19 cellular contexts compared by ENCODE assay signal in genomic region chr1:224302947-224303346, GRCh38. TPM values are rescaled to one million over a fixed set of nuclear protein-coding genes. Genes with fewer than 3 reads are reported as not detected.
A peak's percentile ranks its signal among the peaks of the same experiment; 100 is the strongest.
DNase-seq lines count a peak whose midpoint lies in the region; ATAC-seq, FAIRE-seq and TF ChIP-seq lines count a peak whose summit lies in the region.
"Had no signal": no experiment of that assay in that cellular context is flagged by ENCODE, and none has a peak within 500 bp of the region (broad histone marks: within the 10 kb centered on the region; RNA-seq: fewer than 3 reads in every experiment).

No MANE protein-coding gene starts in this region.

- DNase-seq in MCF 10A (ENCODE audit: unreplicated experiment) = peak; percentile 24
- DNase-seq in breast epithelium (ENCODE audit: low spot score in 2 of 2) = no peak
- peak; percentile 42 for DNase-seq in M059J (ENCODE audit: low read depth)
- DNase-seq in bronchial epithelial cell (ENCODE audit: low read depth) = peak; percentile 24
- no peak for DNase-seq in caudate nucleus (lab: John Stamatoyannopoulos, UW)
- DNase-seq in upper lobe of left lung = no peak
- no peak for DNase-seq in stimulated activated CD4-positive, alpha-beta T cell treated with anti-CD3 and anti-CD28 coated beads, Interleukin-4, amount 100 ng/mL, for 24 hours
- no peak for DNase-seq in NCI-H2227 treated with DMSO at 0.1 percent for 48 hours (lab: John Stamatoyannopoulos, UW)
- DNase-seq: 8988T; CD4-positive, alpha-beta T cell; COR-L47; DMS153; DMS79 treated with DMSO at 0.1 percent for 48 hours; GDM1 had no signal

- ATAC-seq in upper lobe of left lung (ENCODE audit: low FRiP score in 2 of 2) = no peak
- ATAC-seq: HCT116 had no signal

- H3K36me3 ChIP-seq in breast epithelium (no peaks in the 10 kb centered on the region), bronchial epithelial cell (ENCODE audit: control insufficient read depth, insufficient read depth, low read length) (peaks cover 9% of the 10 kb centered on the region), upper lobe of left lung (peaks cover 43 to 98% (median 63%) of the 10 kb centered on the region in 4 donors)

- POLR2A ChIA-PET in MCF 10A (lab: Yijun Ruan, JAX) = interaction anchor here (0.6 to 1.4 kb wide), 8 partner anchors 8 to 177 kb away, joined by 3 to 10 read pairs (median 4); partner anchors contain the start of genes DEGS1 and NVL

- H3K9me3 Mint-ChIP-seq in MCF 10A (ENCODE audit: unreplicated experiment) = no peaks in the 10 kb centered on the region
- H3K9me3 Mint-ChIP-seq: CD4-positive, alpha-beta T cell had no signal

- FAIRE-seq in bronchial epithelial cell (lab: Jason Lieb, UNC) = no peak
- FAIRE-seq: D721Med, GM12892, H1 had no signal

- H3K9me3 ChIP-seq in breast epithelium (no peaks in the 10 kb centered on the region), upper lobe of left lung (no peaks in the 10 kb centered on the region)
- H3K9me3 ChIP-seq: BLaER1 treated with 17β-estradiol and CSF1 and Interleukin-3, amounts not matched to agents 10 nM and 100 nM had no signal

- no peak overlapping the region for H3K4me3 ChIP-seq in breast epithelium
- H3K4me3 ChIP-seq in bronchial epithelial cell (ENCODE audit: low read depth, low read length) = no peak overlapping the region
- no peak overlapping the region for H3K4me3 ChIP-seq in upper lobe of left lung
- H3K4me3 ChIP-seq: BLaER1 treated with 17β-estradiol and CSF1 and Interleukin-3, amounts not matched to agents 10 nM and 100 nM had no signal

- WGBS in upper lobe of left lung, 2 donors = 93 to 94% methylated on average over 7 of the region's 7 CpGs

- peaks cover 97% of the 10 kb centered on the region for H3K36me3 Mint-ChIP-seq in MCF 10A (ENCODE audit: insufficient read depth, unreplicated experiment)

- no peak overlapping the region for H3K27ac Mint-ChIP-seq in MCF 10A (ENCODE audit: low read depth, unreplicated experiment)
- H3K27ac Mint-ChIP-seq: CD4-positive, alpha-beta T cell had no signal

- no peaks in the 10 kb centered on the region for H3K27me3 ChIP-seq in breast epithelium
- H3K27me3 ChIP-seq in bronchial epithelial cell (ENCODE audit: control insufficient read depth, insufficient read depth, low read length) = no peaks in the 10 kb centered on the region
- no peaks in the 10 kb centered on the region for H3K27me3 ChIP-seq in upper lobe of left lung
- H3K27me3 ChIP-seq: BLaER1 treated with 17β-estradiol and CSF1 and Interleukin-3, amounts not matched to agents 10 nM and 100 nM had no signal

- no peaks in the 10 kb centered on the region for H3K4me1 ChIP-seq in breast epithelium
- H3K4me1 ChIP-seq in upper lobe of left lung = peaks cover 0 to 4% (median 0%) of the 10 kb centered on the region in 4 donors

- H3K4me1 Mint-ChIP-seq in MCF 10A (ENCODE audit: insufficient read depth, unreplicated experiment) = peaks cover 6% of the 10 kb centered on the region

- CTCF ChIA-PET in MCF 10A (lab: Yijun Ruan, JAX) = interaction anchor here (0.6 to 1.1 kb wide), 8 partner anchors 12 to 186 kb away, joined by 3 read pairs; no protein-coding TSS in a partner anchor

- no peak overlapping the region for H3K4me3 Mint-ChIP-seq in MCF 10A (ENCODE audit: unreplicated experiment)
- H3K4me3 Mint-ChIP-seq: CD4-positive, alpha-beta T cell had no signal

- no peaks in the 10 kb centered on the region for H3K27me3 Mint-ChIP-seq in MCF 10A (ENCODE audit: insufficient read depth, unreplicated experiment)
- H3K27me3 Mint-ChIP-seq: CD4-positive, alpha-beta T cell had no signal

- intact Hi-C loops in MCF 10A (cut with micrococcal nuclease) = loop anchor here (10.0 kb wide), 1 partner anchor 118 kb away; the partner anchor contains the start of gene DEGS1
- intact Hi-C loops in breast epithelium (cut with DNase I; ENCODE audit: low total_unique reads) = no loop called here

- BruUV-seq in MCF 10A (replicated peaks; lab: Mats Ljungman, UMichigan) = no TSS peak

- TF ChIP-seq EP300 in upper lobe of left lung (IDR thresholded peaks at IDR 0.05) = no peak

- no peak overlapping the region for H3K27ac ChIP-seq in breast epithelium
- H3K27ac ChIP-seq in caudate nucleus (ENCODE audit: low read depth, low read length) = no peak overlapping the region
- H3K27ac ChIP-seq in upper lobe of left lung = no peak overlapping the region
- H3K27ac ChIP-seq: BLaER1 treated with 17β-estradiol and CSF1 and Interleukin-3, amounts not matched to agents 10 nM and 100 nM had no signal

- TF ChIP-seq POLR2A in breast epithelium (IDR thresholded peaks at IDR 0.05) (no peak), upper lobe of left lung (IDR thresholded peaks at IDR 0.05) (no peak)

- no peak for TF ChIP-seq CTCF in MCF 10A (IDR thresholded peaks at IDR 0.05; ENCODE audit: unreplicated experiment)
- no peak for TF ChIP-seq CTCF in breast epithelium (IDR thresholded peaks at IDR 0.05)
- TF ChIP-seq CTCF in bronchial epithelial cell (IDR thresholded peaks at IDR 0.05; ENCODE audit: insufficient read depth, low read length, severe bottlenecking) = no peak
- no peak for TF ChIP-seq CTCF in upper lobe of left lung (IDR thresholded peaks at IDR 0.05)

RNA-seq across cellular contexts. Expression of gene NVL, which starts 27.0 kb away (rescaled TPM):
- total RNA-seq in MCF 10A (2022) (69.8 and 81.5 TPM in 2 replicates), breast epithelium (10 to 100 TPM; 16.0 to 46.0 (median 30.8) TPM), bronchial epithelial cell (15.5 and 23.7 TPM in 2 replicates), upper lobe of left lung (10 to 100 TPM; 20.2 to 56.6 (median 34.1) TPM)
- total RNA-seq in M059J (2014; rRNA removed; shearing (Covaris generic)) = 29.8 and 33.5 TPM in 2 replicates

RNA-seq across cellular contexts. Expression of gene CNIH4, which starts 53.7 kb away (rescaled TPM):
- 190 and 212 TPM in 2 replicates for total RNA-seq in MCF 10A (2022)
- total RNA-seq in breast epithelium = 10 to 100 TPM; 42.9 to 54.1 (median 43.3) TPM
- 72.0 and 92.6 TPM in 2 replicates for total RNA-seq in M059J (2014; rRNA removed; shearing (Covaris generic))
- 70.3 and 146 TPM in 2 replicates for total RNA-seq in bronchial epithelial cell
- 10 to 100 TPM; 19.2 to 86.6 (median 38.5) TPM for total RNA-seq in upper lobe of left lung

Comparison
In these comparisons a context has a peak if more than half of its experiments do, and no peak if none do; other contexts are left out.
1. DNase-seq: peak in MCF 10A (single experiment), M059J (single experiment) and bronchial epithelial cell (single experiment); none in breast epithelium (0 of 2), caudate nucleus (0 of 61), upper lobe of left lung (0 of 2), stimulated activated CD4-positive, alpha-beta T cell treated with anti-CD3 and anti-CD28 coated beads, Interleukin-4, amount 100 ng/mL, for 24 hours (single experiment) and NCI-H2227 treated with DMSO at 0.1 percent for 48 hours (single experiment).